10 cellular contexts compared by ENCODE assay signal in the genomic region with DNA sequence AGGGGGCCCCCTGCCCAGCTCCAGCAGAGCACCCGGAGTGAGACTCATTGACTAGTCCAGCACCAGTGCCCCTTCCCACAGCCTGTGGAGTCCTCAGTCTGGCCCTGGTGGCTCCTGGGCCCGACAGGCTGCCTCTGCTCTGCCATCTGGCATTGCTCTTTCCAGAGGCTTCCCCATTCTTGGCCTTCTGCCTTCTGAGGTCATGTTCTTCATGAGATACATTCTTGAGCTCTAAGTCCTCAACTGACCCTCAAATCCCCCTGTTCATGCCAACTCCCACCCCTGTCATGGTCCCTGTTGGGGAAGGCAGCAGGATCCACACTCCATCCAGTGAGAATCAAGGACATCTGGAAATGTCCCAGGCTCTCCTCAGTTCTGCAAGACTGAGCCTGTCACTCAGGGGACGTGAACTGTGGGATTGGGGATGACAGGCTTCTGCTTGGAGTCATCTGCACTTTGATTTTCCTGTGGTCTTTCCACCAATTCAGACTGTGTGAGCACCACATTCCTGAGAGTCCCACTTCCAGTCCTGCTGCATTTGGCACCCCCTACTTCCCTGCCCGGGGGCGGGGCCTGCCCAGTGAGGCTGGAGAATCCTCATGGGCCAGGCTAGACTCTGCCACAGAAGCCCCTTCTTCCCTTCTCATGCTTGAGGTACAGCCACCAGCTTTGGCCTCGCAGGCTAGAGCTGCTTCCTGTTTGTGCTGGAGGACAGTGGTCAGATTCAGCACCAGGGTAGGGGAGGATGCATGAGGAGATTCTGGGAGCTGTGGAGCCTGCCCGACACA. TPM values are rescaled to one million over a fixed set of nuclear protein-coding genes. Genes with fewer than 3 reads are reported as not detected.
DNase-seq lines count a peak whose midpoint lies in the region; ATAC-seq, FAIRE-seq and TF ChIP-seq lines count a peak whose summit lies in the region.
"Had no signal": no experiment of that assay in that cellular context is flagged by ENCODE, and none has a peak within 500 bp of the region (broad histone marks: within the 10 kb centered on the region; RNA-seq: fewer than 3 reads in every experiment).

No MANE protein-coding gene starts in this region.

- H3K27me3 ChIP-seq in K562 (ENCODE audit: control insufficient read depth in 2 of 2, insufficient read depth in 2 of 2, low read length in 2 of 2) = no peaks in the 10 kb centered on the region

- peak overlapping the region; percentile 74 for H3K27ac ChIP-seq in K562 (ENCODE audit: extremely low read depth, low read depth, low read length)

- peaks cover 57 to 60% of the 10 kb centered on the region in 2 donors for H3K36me3 Mint-ChIP-seq in CD14-positive monocyte
- H3K36me3 Mint-ChIP-seq in natural killer cell treated with Interleukin-12 subunit alpha and Interleukin-12 subunit beta and Interleukin-15 and Interleukin-18, amount 100 ng/mL, for 72 hours = peaks cover 4% of the 10 kb centered on the region

- H3K9me1 ChIP-seq in K562 (ENCODE audit: control insufficient read depth, insufficient read depth, low read length) = peaks cover 4% of the 10 kb centered on the region

- WGBS in K562 (ENCODE audit: insufficient coverage, low coverage, missing lambda C conversion rate) = 97% methylated on average over 4 of the region's 7 CpGs

- H3K27me3 Mint-ChIP-seq in CD14-positive monocyte (ENCODE audit: low read depth in 3 of 3) = no peaks in the 10 kb centered on the region
- no peaks in the 10 kb centered on the region for H3K27me3 Mint-ChIP-seq in natural killer cell treated with Interleukin-12 subunit alpha and Interleukin-12 subunit beta and Interleukin-15 and Interleukin-18, amount 100 ng/mL, for 72 hours

- H3K4me1 ChIP-seq in K562 (replicated peaks in 1 of 2; ENCODE audit: control insufficient read depth in 2 of 2, insufficient read depth in 2 of 2, low read length in 2 of 2) = peaks cover 37 to 44% of the 10 kb centered on the region in 2 experiments

- no peaks in the 10 kb centered on the region for H4K20me1 ChIP-seq in K562 (replicated peaks; ENCODE audit: control insufficient read depth, insufficient read depth, low read length)

- TF ChIP-seq POLR2A in K562 (conservative IDR thresholded peaks at IDR 0.05) = no peak

- H3K4me2 ChIP-seq in K562 (ENCODE audit: insufficient read depth, low read length) = peak overlapping the region; percentile 14; the same call in 1 of the 2 replicates

- H3K4me3 ChIP-seq in K562 = no peak overlapping the region

- FAIRE-seq in K562 (lab: Jason Lieb, UNC) = no peak

- H3K9ac ChIP-seq in K562 (ENCODE audit: insufficient read depth in 1 of 2, low read depth in 2 of 2, low read length in 2 of 2) = peak overlapping the region; percentile 18 to 81; a peak in 3 of 4 replicates

- peaks cover 42% of the 10 kb centered on the region; the same call in 2 of the 3 replicates for H3K36me3 ChIP-seq in K562 (ENCODE audit: control insufficient read depth, insufficient read depth, low read length)

- H2AFZ ChIP-seq in K562 (ENCODE audit: low read depth, low read length) = no peak overlapping the region

- H3K27ac Mint-ChIP-seq in CD14-positive monocyte = peak overlapping the region in 5 of 7 donors; percentile 70 to 99 (median 80)
- H3K27ac Mint-ChIP-seq in natural killer cell treated with Interleukin-12 subunit alpha and Interleukin-12 subunit beta and Interleukin-15 and Interleukin-18, amount 100 ng/mL, for 72 hours = peak overlapping the region; percentile 99 to 100

- DNase-seq in CD14-positive monocyte (ENCODE audit: low spot score) (no peak), HT1080 (ENCODE audit: low read depth) (peak; percentile 63), K562 (ENCODE audit: extremely low read depth in 1 of 4, low spot score in 3 of 4) (peak in 1 of 4 experiments; percentile 3), SIG-M5 treated with dmso at 0.1 percent for 504 hours (lab: John Stamatoyannopoulos, UW; ENCODE audit: unreplicated experiment) (no peak)
- DNase-seq in natural killer cell treated with Interleukin-12 subunit alpha and Interleukin-12 subunit beta and Interleukin-15 and Interleukin-18, amount 100 ng/mL, for 72 hours (ENCODE audit: low spot score) = no peak
- DNase-seq in activated CD4-positive, CD25-positive, alpha-beta regulatory T cell (lab: John Stamatoyannopoulos, UW) = no peak
- DNase-seq: SHP77 treated with DMSO at 0.1 percent for 48 hours had no signal

- POLR2A ChIA-PET in K562 (lab: Yijun Ruan, JAX) = interaction anchor here (1.0 to 1.4 kb wide), 4 partner anchors 10 to 36 kb away, joined by 3 to 12 read pairs (median 4); no protein-coding TSS in a partner anchor

- CTCF ChIA-PET in K562 (lab: Yijun Ruan, JAX; ENCODE audit: low intra/inter-chr PET ratio) = no interaction called here

- intact Hi-C loops in CD14-positive monocyte (cut with micrococcal nuclease) = no loop called here
- intact Hi-C loops in K562 (cut with micrococcal nuclease) = no loop called here

- no peak for TF ChIP-seq EP300 in K562 (IDR thresholded peaks at IDR 0.05; ENCODE audit: low read length)

- H3K9me3 Mint-ChIP-seq in CD14-positive monocyte = peaks cover 0 to 2% (median 0%) of the 10 kb centered on the region in 7 donors
- H3K9me3 Mint-ChIP-seq in natural killer cell treated with Interleukin-12 subunit alpha and Interleukin-12 subunit beta and Interleukin-15 and Interleukin-18, amount 100 ng/mL, for 72 hours = no peaks in the 10 kb centered on the region
- H3K9me3 Mint-ChIP-seq: nephron had no signal

- H3K4me1 Mint-ChIP-seq in CD14-positive monocyte = peaks cover 44% of the 10 kb centered on the region
- H3K4me1 Mint-ChIP-seq in natural killer cell treated with Interleukin-12 subunit alpha and Interleukin-12 subunit beta and Interleukin-15 and Interleukin-18, amount 100 ng/mL, for 72 hours (ENCODE audit: low read depth in 2 of 2) = peaks cover 46 to 50% of the 10 kb centered on the region in 2 donors

- H3K4me3 Mint-ChIP-seq in CD14-positive monocyte = no peak overlapping the region
- H3K4me3 Mint-ChIP-seq in natural killer cell treated with Interleukin-12 subunit alpha and Interleukin-12 subunit beta and Interleukin-15 and Interleukin-18, amount 100 ng/mL, for 72 hours = peak overlapping the region; percentile 99
- H3K4me3 Mint-ChIP-seq: nephron had no signal

- in situ Hi-C loops in K562 (cut with MboI) = no loop called here

- ATAC-seq in K562 (no peak), HG02759 (IDR thresholded peaks at IDR 0.05; ENCODE audit: unreplicated experiment) (no peak)
- no peak for ATAC-seq in natural killer cell treated with Interleukin-12 subunit alpha and Interleukin-12 subunit beta and Interleukin-15 and Interleukin-18, amount 100 ng/mL, for 72 hours
- no peak for ATAC-seq in activated CD4-positive, CD25-positive, alpha-beta regulatory T cell treated with anti-CD3 and anti-CD28 coated beads, Interleukin-2, amount 50 U/mL, for 24 hours

- BruUV-seq in K562 (replicated peaks; lab: Mats Ljungman, UMichigan) = no TSS peak

- no peak for TF ChIP-seq RAD21 in K562 (CRISPR knock-in tag; conservative IDR thresholded peaks at IDR 0.05 in 1 of 2, IDR thresholded peaks at IDR 0.05 in 1 of 2)

- H3K9me3 ChIP-seq in K562 (replicated peaks; ENCODE audit: control insufficient read depth, insufficient read depth, low read depth, low read length) = no peaks in the 10 kb centered on the region

- peaks cover 54% of the 10 kb centered on the region for H3K79me2 ChIP-seq in K562 (ENCODE audit: control insufficient read depth, insufficient read depth, low read length)

- TF ChIP-seq CTCF in CD14-positive monocyte (IDR thresholded peaks at IDR 0.05) (no peak), K562 (IDR thresholded peaks at IDR 0.05 in 2 of 3, conservative IDR thresholded peaks at IDR 0.05 in 1 of 3; ENCODE audit: insufficient read depth in 2 of 3, low read depth in 1 of 3, low read length in 3 of 3) (no peak)

RNA-seq across cellular contexts. Expression of gene TRPV2, which starts 2.7 kb away (rescaled TPM):
- polyA plus RNA-seq in CD14-positive monocyte (10 to 100 TPM; 58.2 to 66.3 TPM), K562 (2011; rRNA removed) (37.5 and 60.1 TPM in 2 replicates), K562 (2014; fragmentation: Illumina TruSeq; extraction: Trizol) (29.6 and 39.7 TPM in 2 replicates), K562 (2014; fragmentation: Nextera tagmentation; extraction: Ambion mirVana) (10 to 100 TPM in 1 of 2 experiments, 1 to 10 TPM in 1; 10.0 to 15.6 TPM), K562 (2014; rRNA removed) (33.7 and 42.0 TPM in 2 replicates)
- total RNA-seq in HT1080 (2014; rRNA removed; shearing (Covaris generic)) = 101 and 105 TPM in 2 replicates
- 41.0 TPM in 2 replicates for polyA plus RNA-seq in HT1080 (2015; cell fraction: cytosol; rRNA removed)
- polyA plus RNA-seq in HT1080 (2015; cell fraction: nucleus; rRNA removed) = 138 and 139 TPM in 2 replicates
- total RNA-seq in K562 (2011; cell fraction: chromatin; rRNA removed; ENCODE audit: low replicate concordance) = 66.3 and 211 TPM in 2 replicates
- 185 and 234 TPM in 2 replicates for total RNA-seq in K562 (2011; cell fraction: nucleolus; rRNA removed)
- 108 and 114 TPM in 2 replicates for total RNA-seq in K562 (2011; cell fraction: nucleoplasm; rRNA removed)
- total RNA-seq in K562 (2014; rRNA removed) (43.5 and 51.6 TPM in 2 replicates), K562 (2014; rRNA removed; fragmentation: Illumina TruSeq; extraction: Trizol) (24.1 and 30.3 TPM in 2 replicates), K562 (2015; rRNA removed; fragmentation: Illumina TruSeq; extraction: Trizol) (28.6 and 31.9 TPM in 2 replicates), K562 (2021) (93.6 and 97.5 TPM in 2 replicates)
- polyA plus RNA-seq in K562 (2011; cell fraction: cytosol; rRNA removed) = 43.3 and 57.1 TPM in 2 replicates
- 61.7 and 85.4 TPM in 2 replicates for polyA plus RNA-seq in K562 (2011; cell fraction: nucleus; rRNA removed)
- polyA plus RNA-seq in K562 (2012) = 83.6 and 173 TPM in 2 replicates
- 43.0 and 43.3 TPM in 2 replicates for polyA minus RNA-seq in K562 (2011; rRNA and poly(A)+ RNA removed)
- polyA minus RNA-seq in K562 (2011; cell fraction: cytosol; rRNA and poly(A)+ RNA removed) = 86.4 and 94.1 TPM in 2 replicates
- polyA minus RNA-seq in K562 (2011; cell fraction: nucleus; rRNA and poly(A)+ RNA removed) = 27.1 and 30.0 TPM in 2 replicates
- total RNA-seq in natural killer cell treated with Interleukin-12 subunit alpha and Interleukin-12 subunit beta and Interleukin-15 and Interleukin-18, amount 100 ng/mL, for 72 hours = 100 to 1,000 TPM in 1 of 2 donors, 10 to 100 TPM in 1; 83.8 to 125 TPM

RNA-seq across cellular contexts. Expression of gene UBB, which starts 37.2 kb away (rescaled TPM):
- polyA plus RNA-seq in CD14-positive monocyte (1,000 to 10,000 TPM; 1,282 to 1,365 TPM), K562 (2011; rRNA removed) (1,069 and 1,272 TPM in 2 replicates), K562 (2014; fragmentation: Illumina TruSeq; extraction: Trizol) (1,681 and 1,922 TPM in 2 replicates), K562 (2014; fragmentation: Nextera tagmentation; extraction: Ambion mirVana) (1,000 to 10,000 TPM; 3,942 to 4,143 TPM), K562 (2014; rRNA removed) (1,696 and 2,000 TPM in 2 replicates)
- total RNA-seq in HT1080 (2014; rRNA removed; shearing (Covaris generic)) = 2,252 and 2,476 TPM in 2 replicates
- polyA plus RNA-seq in HT1080 (2015; cell fraction: cytosol; rRNA removed) = 773 and 787 TPM in 2 replicates
- polyA plus RNA-seq in HT1080 (2015; cell fraction: nucleus; rRNA removed) = 538 and 557 TPM in 2 replicates
- 132 and 247 TPM in 2 replicates for total RNA-seq in K562 (2011; cell fraction: chromatin; rRNA removed; ENCODE audit: low replicate concordance)
- total RNA-seq in K562 (2011; cell fraction: nucleolus; rRNA removed) = 377 and 399 TPM in 2 replicates
- 354 and 382 TPM in 2 replicates for total RNA-seq in K562 (2011; cell fraction: nucleoplasm; rRNA removed)
- total RNA-seq in K562 (2014; rRNA removed) (2,054 and 2,801 TPM in 2 replicates), K562 (2014; rRNA removed; fragmentation: Illumina TruSeq; extraction: Trizol) (1,199 and 1,477 TPM in 2 replicates), K562 (2015; rRNA removed; fragmentation: Illumina TruSeq; extraction: Trizol) (1,630 and 1,692 TPM in 2 replicates), K562 (2021) (1,581 and 1,675 TPM in 2 replicates)
- 1,564 and 2,005 TPM in 2 replicates for polyA plus RNA-seq in K562 (2011; cell fraction: cytosol; rRNA removed)
- polyA plus RNA-seq in K562 (2011; cell fraction: nucleus; rRNA removed) = 726 and 879 TPM in 2 replicates
- polyA plus RNA-seq in K562 (2012) = 2,693 and 3,124 TPM in 2 replicates
- polyA minus RNA-seq in K562 (2011; rRNA and poly(A)+ RNA removed) = 966 and 1,497 TPM in 2 replicates
- 625 and 785 TPM in 2 replicates for polyA minus RNA-seq in K562 (2011; cell fraction: cytosol; rRNA and poly(A)+ RNA removed)
- 116 and 251 TPM in 2 replicates for polyA minus RNA-seq in K562 (2011; cell fraction: nucleus; rRNA and poly(A)+ RNA removed)
- total RNA-seq in natural killer cell treated with Interleukin-12 subunit alpha and Interleukin-12 subunit beta and Interleukin-15 and Interleukin-18, amount 100 ng/mL, for 72 hours = 1,000 to 10,000 TPM; 1,085 to 1,889 TPM
